8 cellular contexts compared by ENCODE assay signal in genomic region chr3:132343018-132343612, GRCh38. TPM values are rescaled to one million over a fixed set of nuclear protein-coding genes. Genes with fewer than 3 reads are reported as not detected.
A peak's percentile ranks its signal among the peaks of the same experiment; 100 is the strongest.
DNase-seq lines count a peak whose midpoint lies in the region; ATAC-seq and TF ChIP-seq lines count a peak whose summit lies in the region.

No MANE protein-coding gene starts in this region.

- H3K4me1 ChIP-seq in GM23338 (ENCODE audit: insufficient read depth) (peaks cover 6% of the 10 kb centered on the region; the same call in 1 of the 2 replicates), fibroblast of lung (ENCODE audit: control insufficient read depth, extremely low read depth, insufficient read depth, low read length) (no peaks in the 10 kb centered on the region)

- no peaks in the 10 kb centered on the region for H3K9me3 ChIP-seq in fibroblast of lung (ENCODE audit: control insufficient read depth, insufficient read depth, low read depth, low read length)

- peak; percentile 20 for DNase-seq in DMS153 (lab: John Stamatoyannopoulos, UW)
- peak; percentile 87 for DNase-seq in GM23338 (ENCODE audit: low spot score)
- peak; percentile 58 for DNase-seq in NCI-H1694 (lab: John Stamatoyannopoulos, UW)
- DNase-seq in SKM-1 treated with dmso at 0.1 percent for 144 hours (lab: John Stamatoyannopoulos, UW; ENCODE audit: unreplicated experiment), result peak; percentile 78
- peak; percentile 52 to 82 for DNase-seq in fibroblast of lung (ENCODE audit: low read depth in 2 of 2)
- DNase-seq in naive thymus-derived CD8-positive, alpha-beta T cell, result peak in 5 of 10 donors; percentile 5 to 28 (median 15)
- DNase-seq in activated T-cell treated with anti-CD3 and anti-CD28 coated beads for 4 hours, result no peak
- no peak for DNase-seq in activated CD8-positive, alpha-beta memory T cell treated with anti-CD3 and anti-CD28 coated beads, Interleukin-2, amount 50 U/mL, for 48 hours

- H3K4me2 ChIP-seq in GM23338, result no peak overlapping the region
- H3K4me2 ChIP-seq in fibroblast of lung (ENCODE audit: extremely low read depth, insufficient read depth, low read length), result no peak overlapping the region

- H3K27me3 ChIP-seq in GM23338 (ENCODE audit: insufficient read depth) (no peaks in the 10 kb centered on the region), fibroblast of lung (ENCODE audit: control insufficient read depth, insufficient read depth, low read length) (no peaks in the 10 kb centered on the region)

- no peaks in the 10 kb centered on the region for H3K9me2 ChIP-seq in GM23338 (ENCODE audit: insufficient read depth)

- no peak overlapping the region for H3K27ac ChIP-seq in GM23338 (ENCODE audit: low read depth)
- H3K27ac ChIP-seq in fibroblast of lung (ENCODE audit: insufficient read depth, low read length), result no peak overlapping the region

- H4K20me1 ChIP-seq in GM23338 (replicated peaks; ENCODE audit: insufficient read depth), result no peaks in the 10 kb centered on the region
- no peaks in the 10 kb centered on the region for H4K20me1 ChIP-seq in fibroblast of lung (ENCODE audit: control insufficient read depth, extremely low read depth, insufficient read depth, low read length)

- H3K4me1 Mint-ChIP-seq in GM23338, result peaks cover 19% of the 10 kb centered on the region; the same call in 2 of the 3 replicates
- H3K4me1 Mint-ChIP-seq in naive thymus-derived CD8-positive, alpha-beta T cell, result peaks cover 0 to 5% (median 1%) of the 10 kb centered on the region in 4 donors

- TF ChIP-seq CTCF in GM23338 (conservative IDR thresholded peaks at IDR 0.05; ENCODE audit: low read depth in 2 of 2), result peak; percentile 86 to 91
- peak; percentile 89 to 90 for TF ChIP-seq CTCF in fibroblast of lung (conservative IDR thresholded peaks at IDR 0.05 in 1 of 2, IDR thresholded peaks at IDR 0.05 in 1 of 2; ENCODE audit: low read depth in 1 of 2, low read length in 2 of 2)

- no peaks in the 10 kb centered on the region for H3K36me3 Mint-ChIP-seq in GM23338 (ENCODE audit: low read depth)
- no peaks in the 10 kb centered on the region for H3K36me3 Mint-ChIP-seq in naive thymus-derived CD8-positive, alpha-beta T cell

- peak; percentile 89 for ATAC-seq in GM23338
- peak; percentile 40 to 41 for ATAC-seq in naive thymus-derived CD8-positive, alpha-beta T cell

- H3K4me3 ChIP-seq in GM23338, result no peak overlapping the region
- H3K4me3 ChIP-seq in fibroblast of lung (replicated peaks in 1 of 4; ENCODE audit: control extremely low read depth in 1 of 4, insufficient read depth in 1 of 4, low read depth in 3 of 4, low read length in 4 of 4), result no peak overlapping the region

- H3K9ac ChIP-seq in fibroblast of lung (ENCODE audit: insufficient read depth, low read length), result no peak overlapping the region

- H2AFZ ChIP-seq in GM23338, result no peak overlapping the region
- H2AFZ ChIP-seq in fibroblast of lung (ENCODE audit: low read length), result no peak overlapping the region

- no peaks in the 10 kb centered on the region for H3F3A ChIP-seq in GM23338 (replicated peaks; ENCODE audit: low read depth)

- peaks cover 3% of the 10 kb centered on the region for H3K27me3 Mint-ChIP-seq in GM23338 (ENCODE audit: insufficient read depth, low read depth, poor library complexity)
- H3K27me3 Mint-ChIP-seq in naive thymus-derived CD8-positive, alpha-beta T cell, result peaks cover 3 to 21% (median 11%) of the 10 kb centered on the region in 5 donors

- no peak overlapping the region for H3K27ac Mint-ChIP-seq in GM23338
- H3K27ac Mint-ChIP-seq in naive thymus-derived CD8-positive, alpha-beta T cell, result no peak overlapping the region

- POLR2A ChIA-PET in naive thymus-derived CD8-positive, alpha-beta T cell (lab: Charles Lee), result no interaction called here

- no peaks in the 10 kb centered on the region for H3K36me3 ChIP-seq in GM23338 (ENCODE audit: insufficient read depth)
- H3K36me3 ChIP-seq in fibroblast of lung (ENCODE audit: control insufficient read depth, insufficient read depth, low read length), result no peaks in the 10 kb centered on the region

- no peak overlapping the region for H3K4me3 Mint-ChIP-seq in GM23338
- no peak overlapping the region for H3K4me3 Mint-ChIP-seq in naive thymus-derived CD8-positive, alpha-beta T cell

- no peaks in the 10 kb centered on the region for H3K9me3 Mint-ChIP-seq in GM23338
- no peaks in the 10 kb centered on the region for H3K9me3 Mint-ChIP-seq in naive thymus-derived CD8-positive, alpha-beta T cell

- H3K79me2 ChIP-seq in GM23338 (replicated peaks; ENCODE audit: insufficient read depth), result no peaks in the 10 kb centered on the region
- no peaks in the 10 kb centered on the region for H3K79me2 ChIP-seq in fibroblast of lung (ENCODE audit: control insufficient read depth, insufficient read depth, low read length)

TF ChIP-seq in GM23338, 12 proteins besides CTCF, POLR2A, EP300 and RAD21 (continues in another document):
- TF ChIP-seq JUNB (IDR thresholded peaks at IDR 0.05; ENCODE audit: unreplicated experiment), result no peak
- no peak for TF ChIP-seq EZH2phosphoT487 (IDR thresholded peaks at IDR 0.05; ENCODE audit: unreplicated experiment)
- TF ChIP-seq ZNF331 (CRISPR knock-in tag; IDR thresholded peaks at IDR 0.05; ENCODE audit: low read depth), result no peak
- TF ChIP-seq CREB1 (CRISPR knock-in tag; IDR thresholded peaks at IDR 0.05; ENCODE audit: low read depth), result no peak
- no peak for TF ChIP-seq POLR2AphosphoS5 (IDR thresholded peaks at IDR 0.05; ENCODE audit: low read depth)
- TF ChIP-seq EZH2 (IDR thresholded peaks at IDR 0.05; ENCODE audit: low read depth, unreplicated experiment), result no peak
- no peak for TF ChIP-seq ZNF114 (CRISPR knock-in tag; IDR thresholded peaks at IDR 0.05)
- TF ChIP-seq, protein P1, sequence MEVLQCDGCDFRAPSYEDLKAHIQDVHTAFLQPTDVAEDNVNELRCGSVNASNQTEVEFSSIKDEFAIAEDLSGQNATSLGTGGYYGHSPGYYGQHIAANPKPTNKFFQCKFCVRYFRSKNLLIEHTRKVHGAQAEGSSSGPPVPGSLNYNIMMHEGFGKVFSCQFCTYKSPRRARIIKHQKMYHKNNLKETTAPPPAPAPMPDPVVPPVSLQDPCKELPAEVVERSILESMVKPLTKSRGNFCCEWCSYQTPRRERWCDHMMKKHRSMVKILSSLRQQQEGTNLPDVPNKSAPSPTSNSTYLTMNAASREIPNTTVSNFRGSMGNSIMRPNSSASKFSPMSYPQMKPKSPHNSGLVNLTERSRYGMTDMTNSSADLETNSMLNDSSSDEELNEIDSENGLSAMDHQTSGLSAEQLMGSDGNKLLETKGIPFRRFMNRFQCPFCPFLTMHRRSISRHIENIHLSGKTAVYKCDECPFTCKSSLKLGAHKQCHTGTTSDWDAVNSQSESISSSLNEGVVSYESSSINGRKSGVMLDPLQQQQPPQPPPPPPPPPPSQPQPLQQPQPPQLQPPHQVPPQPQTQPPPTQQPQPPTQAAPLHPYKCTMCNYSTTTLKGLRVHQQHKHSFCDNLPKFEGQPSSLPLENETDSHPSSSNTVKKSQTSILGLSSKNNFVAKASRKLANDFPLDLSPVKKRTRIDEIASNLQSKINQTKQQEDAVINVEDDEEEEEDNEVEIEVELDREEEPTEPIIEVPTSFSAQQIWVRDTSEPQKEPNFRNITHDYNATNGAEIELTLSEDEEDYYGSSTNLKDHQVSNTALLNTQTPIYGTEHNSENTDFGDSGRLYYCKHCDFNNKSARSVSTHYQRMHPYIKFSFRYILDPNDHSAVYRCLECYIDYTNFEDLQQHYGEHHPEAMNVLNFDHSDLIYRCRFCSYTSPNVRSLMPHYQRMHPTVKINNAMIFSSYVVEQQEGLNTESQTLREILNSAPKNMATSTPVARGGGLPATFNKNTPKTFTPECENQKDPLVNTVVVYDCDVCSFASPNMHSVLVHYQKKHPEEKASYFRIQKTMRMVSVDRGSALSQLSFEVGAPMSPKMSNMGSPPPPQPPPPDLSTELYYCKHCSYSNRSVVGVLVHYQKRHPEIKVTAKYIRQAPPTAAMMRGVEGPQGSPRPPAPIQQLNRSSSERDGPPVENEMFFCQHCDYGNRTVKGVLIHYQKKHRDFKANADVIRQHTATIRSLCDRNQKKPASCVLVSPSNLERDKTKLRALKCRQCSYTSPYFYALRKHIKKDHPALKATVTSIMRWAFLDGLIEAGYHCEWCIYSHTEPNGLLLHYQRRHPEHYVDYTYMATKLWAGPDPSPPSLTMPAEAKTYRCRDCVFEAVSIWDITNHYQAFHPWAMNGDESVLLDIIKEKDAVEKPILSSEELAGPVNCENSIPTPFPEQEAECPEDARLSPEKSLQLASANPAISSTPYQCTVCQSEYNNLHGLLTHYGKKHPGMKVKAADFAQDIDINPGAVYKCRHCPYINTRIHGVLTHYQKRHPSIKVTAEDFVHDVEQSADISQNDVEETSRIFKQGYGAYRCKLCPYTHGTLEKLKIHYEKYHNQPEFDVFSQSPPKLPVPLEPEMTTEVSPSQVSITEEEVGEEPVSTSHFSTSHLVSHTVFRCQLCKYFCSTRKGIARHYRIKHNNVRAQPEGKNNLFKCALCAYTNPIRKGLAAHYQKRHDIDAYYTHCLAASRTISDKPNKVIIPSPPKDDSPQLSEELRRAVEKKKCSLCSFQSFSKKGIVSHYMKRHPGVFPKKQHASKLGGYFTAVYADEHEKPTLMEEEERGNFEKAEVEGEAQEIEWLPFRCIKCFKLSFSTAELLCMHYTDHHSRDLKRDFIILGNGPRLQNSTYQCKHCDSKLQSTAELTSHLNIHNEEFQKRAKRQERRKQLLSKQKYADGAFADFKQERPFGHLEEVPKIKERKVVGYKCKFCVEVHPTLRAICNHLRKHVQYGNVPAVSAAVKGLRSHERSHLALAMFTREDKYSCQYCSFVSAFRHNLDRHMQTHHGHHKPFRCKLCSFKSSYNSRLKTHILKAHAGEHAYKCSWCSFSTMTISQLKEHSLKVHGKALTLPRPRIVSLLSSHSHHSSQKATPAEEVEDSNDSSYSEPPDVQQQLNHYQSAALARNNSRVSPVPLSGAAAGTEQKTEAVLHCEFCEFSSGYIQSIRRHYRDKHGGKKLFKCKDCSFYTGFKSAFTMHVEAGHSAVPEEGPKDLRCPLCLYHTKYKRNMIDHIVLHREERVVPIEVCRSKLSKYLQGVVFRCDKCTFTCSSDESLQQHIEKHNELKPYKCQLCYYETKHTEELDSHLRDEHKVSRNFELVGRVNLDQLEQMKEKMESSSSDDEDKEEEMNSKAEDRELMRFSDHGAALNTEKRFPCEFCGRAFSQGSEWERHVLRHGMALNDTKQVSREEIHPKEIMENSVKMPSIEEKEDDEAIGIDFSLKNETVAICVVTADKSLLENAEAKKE (CRISPR knock-in tag; IDR thresholded peaks at IDR 0.05), result no peak

RNA-seq across cellular contexts. Expression of gene ACP3, which starts 25.9 kb away (rescaled TPM):
- total RNA-seq in GM23338 (2014; rRNA removed; shearing (Covaris generic)), result 3.5 and 5.4 TPM in 2 replicates
- polyA plus RNA-seq in GM23338 (2016; fragmentation: Nextera tagmentation; extraction: Ambion mirVana), result 0.68 and 1.1 TPM in 2 replicates
- total RNA-seq in fibroblast of lung, result 0.77 and 3.5 TPM in 2 replicates
- 3.9 and 25.3 TPM in 2 replicates for polyA plus RNA-seq in fibroblast of lung
- 2.6 and 14.7 TPM in 2 replicates for polyA plus RNA-seq in fibroblast of lung (2012)
- 5.9 and 83.5 TPM in 2 replicates for polyA minus RNA-seq in fibroblast of lung (ENCODE audit: low replicate concordance)
- not detected for total RNA-seq in naive thymus-derived CD8-positive, alpha-beta T cell
- polyA plus RNA-seq in naive thymus-derived CD8-positive, alpha-beta T cell, result not detected

Comparison
In these comparisons a context has a peak if more than half of its experiments do, and no peak if none do; other contexts are left out.
1. DNase-seq: peak in DMS153 (single experiment), GM23338 (single experiment), NCI-H1694 (single experiment), SKM-1 treated with dmso at 0.1 percent for 144 hours (single experiment) and fibroblast of lung (2 of 2); none in activated T-cell treated with anti-CD3 and anti-CD28 coated beads for 4 hours (single experiment) and activated CD8-positive, alpha-beta memory T cell treated with anti-CD3 and anti-CD28 coated beads, Interleukin-2, amount 50 U/mL, for 48 hours (single experiment).